ENCODE assay signal across 12 cellular contexts in genomic region chr15:98899266-98900021, GRCh38.
DNase-seq lines count a peak whose midpoint lies in the region; TF ChIP-seq lines count a peak whose summit lies in the region.
"Had no signal": no experiment of that assay in that cellular context is flagged by ENCODE, and none has a peak within 500 bp of the region (broad histone marks: within the 10 kb centered on the region; RNA-seq: fewer than 3 reads in every experiment).

No MANE protein-coding gene starts in this region.

- in situ Hi-C loops in mammary epithelial cell (cut with MboI; ENCODE audit: low sequenced_read_pairs in 2 of 2): loop anchor here in 1 of 2 donors (25.0 kb wide), 1 partner anchor 163 kb away; no protein-coding TSS in a partner anchor

- POLR2A ChIA-PET in MCF 10A (lab: Yijun Ruan, JAX): interaction anchor here (1.0 to 7.6 kb wide), 4 partner anchors 26 to 244 kb away, joined by 3 to 102 read pairs (median 6); no protein-coding TSS in a partner anchor

- dilution Hi-C loops in mammary epithelial cell (cut with HindIII; ENCODE audit: low sequenced_read_pairs): no loop called here

- peaks cover 64% of the 10 kb centered on the region for H3K4me1 ChIP-seq in mammary epithelial cell (ENCODE audit: insufficient read depth, low read length)

- no peak overlapping the region for H3K4me3 ChIP-seq in mammary epithelial cell (replicated peaks in 1 of 3; ENCODE audit: insufficient read depth in 1 of 3, low read depth in 2 of 3, low read length in 3 of 3)

- H3K4me1 Mint-ChIP-seq in MCF 10A (ENCODE audit: insufficient read depth, unreplicated experiment): peaks cover 48% of the 10 kb centered on the region
- peaks cover 42% of the 10 kb centered on the region for H3K4me1 Mint-ChIP-seq in type B pancreatic cell (ENCODE audit: unreplicated experiment)

- no peak overlapping the region for H2AFZ ChIP-seq in mammary epithelial cell (ENCODE audit: low read depth, low read length)

- TF ChIP-seq CTCF in MCF 10A (IDR thresholded peaks at IDR 0.05; ENCODE audit: unreplicated experiment) (no peak), mammary epithelial cell (conservative IDR thresholded peaks at IDR 0.05 in 1 of 2, IDR thresholded peaks at IDR 0.05 in 1 of 2; ENCODE audit: extremely low read depth in 1 of 2, insufficient read depth in 1 of 2, low read depth in 1 of 2, low read length in 2 of 2) (no peak), VCaP (conservative IDR thresholded peaks at IDR 0.05) (no peak), type B pancreatic cell (conservative IDR thresholded peaks at IDR 0.05) (no peak)

- H3K36me3 ChIP-seq in mammary epithelial cell (ENCODE audit: insufficient read depth, low read length): no peaks in the 10 kb centered on the region

- H3K27ac Mint-ChIP-seq in MCF 10A (ENCODE audit: low read depth, unreplicated experiment): peak overlapping the region; percentile 50
- H3K27ac Mint-ChIP-seq in type B pancreatic cell: no peak overlapping the region

- H3K9ac ChIP-seq in mammary epithelial cell (ENCODE audit: insufficient read depth, low read length): no peak overlapping the region

- no peak overlapping the region for H3K4me2 ChIP-seq in mammary epithelial cell (ENCODE audit: insufficient read depth, low read depth, low read length)

- intact Hi-C loops in MCF 10A (cut with micrococcal nuclease): loop anchor here (5.0 kb wide), 1 partner anchor 158 kb away; no protein-coding TSS in a partner anchor
- intact Hi-C loops in mammary epithelial cell (cut with micrococcal nuclease): no loop called here

- H3K9me3 ChIP-seq in mammary epithelial cell (replicated peaks; ENCODE audit: insufficient read depth, low read length): no peaks in the 10 kb centered on the region

- WGBS in mammary epithelial cell (ENCODE audit: low coverage, missing lambda C conversion rate): 94% methylated on average over 16 of the region's 20 CpGs

- H3K36me3 Mint-ChIP-seq in MCF 10A (ENCODE audit: insufficient read depth, unreplicated experiment) (peaks cover 26% of the 10 kb centered on the region), type B pancreatic cell (peaks cover 25% of the 10 kb centered on the region)

- no peaks in the 10 kb centered on the region for H3K27me3 ChIP-seq in mammary epithelial cell (ENCODE audit: insufficient read depth, low read length)

- no peaks in the 10 kb centered on the region for H4K20me1 ChIP-seq in mammary epithelial cell (ENCODE audit: insufficient read depth, low read length)

- no peak overlapping the region for H3K4me3 Mint-ChIP-seq in MCF 10A (ENCODE audit: unreplicated experiment)
- peak overlapping the region; percentile 33 for H3K4me3 Mint-ChIP-seq in type B pancreatic cell

- no peaks in the 10 kb centered on the region for H3K27me3 Mint-ChIP-seq in MCF 10A (ENCODE audit: insufficient read depth, unreplicated experiment)
- H3K27me3 Mint-ChIP-seq in type B pancreatic cell: no peaks in the 10 kb centered on the region

- DNase-seq in MCF 10A (ENCODE audit: unreplicated experiment) (no peak), mammary epithelial cell (no peak), left kidney (ENCODE audit: low read depth, low spot score) (peak; percentile 31), type B pancreatic cell (ENCODE audit: extremely low spot score, unreplicated experiment) (no peak), NCI-H2029 treated with DMSO at 0.1 percent for 48 hours (lab: John Stamatoyannopoulos, UW) (no peak), KG1 (lab: John Stamatoyannopoulos, UW) (no peak), anterior cingulate cortex (lab: John Stamatoyannopoulos, UW) (no peak)
- DNase-seq: activated CD4-positive, CD25-positive, alpha-beta regulatory T cell treated with anti-CD3 and anti-CD28 coated beads, Interleukin-2, amount 50 U/mL, for 72 hours; activated gamma-delta T cell treated with Interleukin-2 at 50 U/mL for 16 hours; DMS79 treated with DMSO at 0.1 percent for 48 hours; NCI-H1930 had no signal

- BruUV-seq in MCF 10A (replicated peaks; lab: Mats Ljungman, UMichigan) (no TSS peak), mammary epithelial cell (replicated peaks; lab: Mats Ljungman, UMichigan) (no TSS peak)

- H3K27ac ChIP-seq in mammary epithelial cell (ENCODE audit: insufficient read depth, low read depth, low read length) (no peak overlapping the region), VCaP (peak overlapping the region; percentile 54)

- H3K9me3 Mint-ChIP-seq in MCF 10A (ENCODE audit: unreplicated experiment) (no peaks in the 10 kb centered on the region), type B pancreatic cell (no peaks in the 10 kb centered on the region)

- peaks cover 11% of the 10 kb centered on the region for H3K79me2 ChIP-seq in mammary epithelial cell (ENCODE audit: insufficient read depth, low read length)

- CTCF ChIA-PET in MCF 10A (lab: Yijun Ruan, JAX): no interaction called here
- CTCF ChIA-PET in mammary epithelial cell (lab: Charles Lee; ENCODE audit: low non-redundant PET): no interaction called here
